In genomic region chr6:44387346-44388134, GRCh38 we compare ENCODE assay signal across 8 cellular contexts. TPM values are rescaled to one million over a fixed set of nuclear protein-coding genes. Genes with fewer than 3 reads are reported as not detected.
DNase-seq lines count a peak whose midpoint lies in the region; ATAC-seq, FAIRE-seq and TF ChIP-seq lines count a peak whose summit lies in the region.

TSS of gene CDC5L (plus strand) at chr6:44387706. CDS start at chr6:44387824, 118 bp downstream.

- FAIRE-seq in bronchial epithelial cell (lab: Jason Lieb, UNC) = no peak
- no peak for FAIRE-seq in small intestine (lab: Jason Lieb, UNC)

- 0% methylated on average over 49 to 56 of the region's 56 CpGs for WGBS in small intestine, 3 donors

- no peaks in the 10 kb centered on the region for H3K27me3 ChIP-seq in bronchial epithelial cell (ENCODE audit: control insufficient read depth, insufficient read depth, low read length)
- H3K27me3 ChIP-seq in small intestine (ENCODE audit: control insufficient read depth in 2 of 2, insufficient read depth in 2 of 2, low read length in 2 of 2) = no peaks in the 10 kb centered on the region

- no peak for TF ChIP-seq CTCF in WI38 (IDR thresholded peaks at IDR 0.05; ENCODE audit: low read depth, low read length)
- no peak for TF ChIP-seq CTCF in bronchial epithelial cell (IDR thresholded peaks at IDR 0.05; ENCODE audit: insufficient read depth, low read length, severe bottlenecking)

- H3K27ac ChIP-seq in small intestine (ENCODE audit: low read depth in 1 of 2, low read length in 1 of 2) = peak within 1 kb of the TSS; percentile 93 to 97

- DNase-seq in ACHN = peak; percentile 98
- DNase-seq in NCI-H2227 treated with DMSO at 0.1 percent for 48 hours (lab: John Stamatoyannopoulos, UW) = peak; percentile 98
- DNase-seq in bronchial epithelial cell (ENCODE audit: low read depth) = peak; percentile 97
- peak; percentile 95 for DNase-seq in iPS-NIHi11 (ENCODE audit: low spot score)
- DNase-seq in small intestine = peak; percentile 97

- H3K4me1 ChIP-seq in small intestine (ENCODE audit: control insufficient read depth in 2 of 2, insufficient read depth in 1 of 2, low read depth in 1 of 2, low read length in 1 of 2) = peaks cover 0 to 14% of the 10 kb centered on the region in 2 donors

- H3K4me3 ChIP-seq in WI38 (ENCODE audit: low read depth, low read length) (peak within 1 kb of the TSS; percentile 93), bronchial epithelial cell (ENCODE audit: low read depth, low read length) (peak within 1 kb of the TSS; percentile 89), small intestine (ENCODE audit: low read depth in 1 of 2, low read length in 2 of 2) (peak within 1 kb of the TSS; percentile 70 to 96)

- H3K36me3 ChIP-seq in bronchial epithelial cell (ENCODE audit: control insufficient read depth, insufficient read depth, low read length) (peaks cover 1% of the 10 kb centered on the region), small intestine (ENCODE audit: control insufficient read depth in 2 of 2, insufficient read depth in 2 of 2, low read length in 2 of 2) (peaks cover 2 to 3% of the 10 kb centered on the region in 2 donors)

- ATAC-seq in GM18873 (IDR thresholded peaks at IDR 0.05; ENCODE audit: low FRiP score, unreplicated experiment) (peak; percentile 87), HG03139 (IDR thresholded peaks at IDR 0.05; ENCODE audit: unreplicated experiment) (peak; percentile 86)

- in situ Hi-C loops in ACHN (cut with HindIII; ENCODE audit: low pct_ligation_motif_present, low pct_unique_long_range_greater_than_20kb, low sequenced_read_pairs) = no loop called here

- no peaks in the 10 kb centered on the region for H3K9me3 ChIP-seq in small intestine (ENCODE audit: control insufficient read depth, low read depth)

RNA-seq across cellular contexts. Expression of gene CDC5L, which starts in this region (rescaled TPM):
- 16.8 and 18.9 TPM in 2 replicates for total RNA-seq in bronchial epithelial cell
- polyA plus RNA-seq in small intestine = 1 to 10 TPM; 8.6 to 9.9 (median 9.6) TPM

Comparison
In these comparisons a context has a peak if more than half of its experiments do, and no peak if none do; other contexts are left out.
1. Peak in every context shown above with its lines: DNase-seq, ATAC-seq, H3K4me3 ChIP-seq and H3K27ac ChIP-seq.